ENCODE assay signal across 24 cellular contexts in the genomic region with DNA sequence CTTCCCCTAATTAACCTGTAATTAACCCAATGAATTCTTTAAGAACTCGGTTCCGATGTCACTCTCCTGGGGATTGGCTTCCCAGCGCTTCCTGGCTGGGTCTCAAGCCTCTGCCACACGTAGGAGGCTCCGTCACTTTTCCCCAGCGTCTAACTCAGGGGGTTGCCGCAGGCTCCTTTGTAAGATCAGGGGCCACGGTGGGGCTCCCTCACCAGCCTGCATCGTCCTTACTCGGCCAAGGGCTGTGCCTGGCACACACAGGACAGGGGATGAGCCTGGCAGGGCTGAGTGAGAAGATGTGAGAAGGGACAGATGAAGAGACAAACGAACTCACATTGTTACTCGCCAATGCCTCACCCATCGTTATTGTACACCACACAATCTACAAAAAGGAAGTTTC. TPM values are rescaled to one million over a fixed set of nuclear protein-coding genes. Genes with fewer than 3 reads are reported as not detected.
A peak's percentile ranks its signal among the peaks of the same experiment; 100 is the strongest.
DNase-seq lines count a peak whose midpoint lies in the region; ATAC-seq and TF ChIP-seq lines count a peak whose summit lies in the region.
"Had no signal": no experiment of that assay in that cellular context is flagged by ENCODE, and none has a peak within 500 bp of the region (broad histone marks: within the 10 kb centered on the region; RNA-seq: fewer than 3 reads in every experiment).

No MANE protein-coding gene starts in this region.

- TF ChIP-seq CTCF in brain (conservative IDR thresholded peaks at IDR 0.05), result no peak

- no peaks in the 10 kb centered on the region for H3K36me3 ChIP-seq in ACC112 (ENCODE audit: insufficient read depth, low read length)
- H3K36me3 ChIP-seq: HAP-1 had no signal

- H3K27ac ChIP-seq in ACC112 (ENCODE audit: low read depth, low read length), result no peak overlapping the region
- H3K27ac ChIP-seq: C4-2B, PC-9 had no signal

- H3K36me3 Mint-ChIP-seq in brain, result no peaks in the 10 kb centered on the region
- H3K36me3 Mint-ChIP-seq: CD8-positive, alpha-beta memory T cell had no signal

- peak overlapping the region in 3 of 5 experiments; percentile 19 to 77 (median 22) for H3K27ac Mint-ChIP-seq in brain
- H3K27ac Mint-ChIP-seq: CD8-positive, alpha-beta memory T cell had no signal

- H3K4me1 ChIP-seq in ACC112 (ENCODE audit: control insufficient read depth, insufficient read depth, low read length, unreplicated experiment), result no peaks in the 10 kb centered on the region
- H3K4me1 ChIP-seq: HAP-1 had no signal

- ATAC-seq in left lobe of liver (no peak), sciatic nerve (no peak), GM21528 (IDR thresholded peaks at IDR 0.05; ENCODE audit: low FRiP score, unreplicated experiment) (no peak)

- intact Hi-C loops in sciatic nerve (cut with DNase I), result no loop called here

- peak; percentile 32 for DNase-seq in left lobe of liver (ENCODE audit: low spot score)
- DNase-seq in sciatic nerve (ENCODE audit: low spot score), result peak; percentile 39
- DNase-seq in stimulated activated CD4-positive, alpha-beta T cell treated with anti-CD3 and anti-CD28 coated beads, Interleukin-4, amount 100 ng/mL, for 4 hours, result no peak
- DNase-seq in NCI-H1048 (lab: John Stamatoyannopoulos, UW), result no peak
- DNase-seq: Calu3; CD8-positive, alpha-beta memory T cell; EL; GF-D8; KBM-7; MM.1S; NCI-H1092; NCI-H1436; NCI-H1930; NCI-H2227 treated with DMSO at 0.1 percent for 48 hours; NCI-H510A; NCI-H748 treated with DMSO at 0.1 percent for 48 hours; PC-9; RPMI8226; SHP77 had no signal

- H3K79me2 ChIP-seq in ACC112 (ENCODE audit: control insufficient read depth, insufficient read depth, low read length, unreplicated experiment), result no peaks in the 10 kb centered on the region

- peaks cover 12% of the 10 kb centered on the region; the same call in 1 of the 2 replicates for H3K27me3 ChIP-seq in ACC112 (ENCODE audit: insufficient read depth, low read length)

- H3K4me1 Mint-ChIP-seq in brain, result peaks cover 29% of the 10 kb centered on the region

- no peak overlapping the region for H3K4me3 ChIP-seq in ACC112 (ENCODE audit: low read depth, low read length)
- H3K4me3 ChIP-seq: HAP-1, PC-9 had no signal

- H3K9me3 Mint-ChIP-seq in brain, result no peaks in the 10 kb centered on the region
- H3K9me3 Mint-ChIP-seq: CD8-positive, alpha-beta memory T cell had no signal

- peak overlapping the region in 1 of 5 experiments; percentile 31 for H3K4me3 Mint-ChIP-seq in brain
- H3K4me3 Mint-ChIP-seq: CD8-positive, alpha-beta memory T cell had no signal

- H2AFZ ChIP-seq in ACC112 (ENCODE audit: low read length, unreplicated experiment), result peak overlapping the region; percentile 23
- H2AFZ ChIP-seq: PC-9 had no signal

- H3K27me3 Mint-ChIP-seq in brain, result peaks cover 6% of the 10 kb centered on the region

RNA-seq across cellular contexts. Expression of a gene that starts 20.9 kb away (rescaled TPM):
- 52.1 TPM for polyA plus RNA-seq in brain (ENCODE audit: insufficient read depth, low read depth, low replicate concordance)
- total RNA-seq in left lobe of liver (36.0 TPM), sciatic nerve (75.6 TPM)

Comparison
In these comparisons a context has a peak if more than half of its experiments do, and no peak if none do; other contexts are left out.
1. DNase-seq: peak in left lobe of liver (single experiment) and sciatic nerve (single experiment); none in stimulated activated CD4-positive, alpha-beta T cell treated with anti-CD3 and anti-CD28 coated beads, Interleukin-4, amount 100 ng/mL, for 4 hours (0 of 2) and NCI-H1048 (single experiment).